1 cellular context compared by ENCODE assay signal in genomic region chr2:172465417-172466334, GRCh38.
A peak's percentile ranks its signal among the peaks of the same experiment; 100 is the strongest.
TF ChIP-seq lines count a peak whose summit lies in the region.

No MANE protein-coding gene starts in this region.

TF ChIP-seq in HEK293, 187 proteins besides CTCF, POLR2A, EP300 and RAD21 (continued from another document):
- TF ChIP-seq, protein P1, sequence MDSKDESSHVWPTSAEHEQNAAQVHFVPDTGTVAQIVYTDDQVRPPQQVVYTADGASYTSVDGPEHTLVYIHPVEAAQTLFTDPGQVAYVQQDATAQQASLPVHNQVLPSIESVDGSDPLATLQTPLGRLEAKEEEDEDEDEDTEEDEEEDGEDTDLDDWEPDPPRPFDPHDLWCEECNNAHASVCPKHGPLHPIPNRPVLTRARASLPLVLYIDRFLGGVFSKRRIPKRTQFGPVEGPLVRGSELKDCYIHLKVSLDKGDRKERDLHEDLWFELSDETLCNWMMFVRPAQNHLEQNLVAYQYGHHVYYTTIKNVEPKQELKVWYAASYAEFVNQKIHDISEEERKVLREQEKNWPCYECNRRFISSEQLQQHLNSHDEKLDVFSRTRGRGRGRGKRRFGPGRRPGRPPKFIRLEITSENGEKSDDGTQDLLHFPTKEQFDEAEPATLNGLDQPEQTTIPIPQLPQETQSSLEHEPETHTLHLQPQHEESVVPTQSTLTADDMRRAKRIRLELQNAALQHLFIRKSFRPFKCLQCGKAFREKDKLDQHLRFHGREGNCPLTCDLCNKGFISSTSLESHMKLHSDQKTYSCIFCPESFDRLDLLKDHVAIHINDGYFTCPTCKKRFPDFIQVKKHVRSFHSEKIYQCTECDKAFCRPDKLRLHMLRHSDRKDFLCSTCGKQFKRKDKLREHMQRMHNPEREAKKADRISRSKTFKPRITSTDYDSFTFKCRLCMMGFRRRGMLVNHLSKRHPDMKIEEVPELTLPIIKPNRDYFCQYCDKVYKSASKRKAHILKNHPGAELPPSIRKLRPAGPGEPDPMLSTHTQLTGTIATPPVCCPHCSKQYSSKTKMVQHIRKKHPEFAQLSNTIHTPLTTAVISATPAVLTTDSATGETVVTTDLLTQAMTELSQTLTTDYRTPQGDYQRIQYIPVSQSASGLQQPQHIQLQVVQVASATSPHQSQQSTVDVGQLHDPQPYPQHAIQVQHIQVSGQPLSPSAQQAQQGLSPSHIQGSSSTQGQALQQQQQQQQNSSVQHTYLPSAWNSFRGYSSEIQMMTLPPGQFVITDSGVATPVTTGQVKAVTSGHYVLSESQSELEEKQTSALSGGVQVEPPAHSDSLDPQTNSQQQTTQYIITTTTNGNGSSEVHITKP (tag by site-specific recombination; IDR thresholded peaks at IDR 0.05) = peak; percentile 59
- TF ChIP-seq ZNF366 (tag by site-specific recombination; conservative IDR thresholded peaks at IDR 0.05) (0 out of 2 replicates have a peak, but pooled peaks have one; percentile 49), ZBTB20 (tag by site-specific recombination; IDR thresholded peaks at IDR 0.05) (peak; percentile 40; the same call in 1 of the 2 replicates), ZEB2 (tag by site-specific recombination; IDR thresholded peaks at IDR 0.05) (peak; percentile 64), ZSCAN5A (tag by site-specific recombination; IDR thresholded peaks at IDR 0.05) (no peak), ZNF600 (tag by site-specific recombination; IDR thresholded peaks at IDR 0.05) (peak; percentile 69; the same call in 1 of the 2 replicates), ZBTB17 (tag by site-specific recombination; IDR thresholded peaks at IDR 0.05) (peak; percentile 77), SP7 (tag by site-specific recombination; IDR thresholded peaks at IDR 0.05) (0 out of 2 replicates have a peak, but pooled peaks have one; percentile 25), PATZ1 (tag by site-specific recombination; IDR thresholded peaks at IDR 0.05) (peak; percentile 52)
